1 cellular context compared by ENCODE assay signal in genomic region chr7:114481995-114482394, GRCh38.
TF ChIP-seq lines count a peak whose summit lies in the region.

No MANE protein-coding gene starts in this region.

TF ChIP-seq in HEK293, 187 proteins besides CTCF, POLR2A, EP300 and RAD21 (continued from another document):
- TF ChIP-seq ZBTB44 (tag by site-specific recombination; IDR thresholded peaks at IDR 0.05) (peak; percentile 64; the same call in 1 of the 2 replicates), ZNF239 (tag by site-specific recombination; IDR thresholded peaks at IDR 0.05) (no peak), ZNF473 (tag by site-specific recombination; IDR thresholded peaks at IDR 0.05) (no peak), ZNF221 (tag by site-specific recombination; IDR thresholded peaks at IDR 0.05; ENCODE audit: borderline replicate concordance) (no peak), BCL6B (tag by site-specific recombination; IDR thresholded peaks at IDR 0.05) (no peak), ZNF518A (tag by site-specific recombination; conservative IDR thresholded peaks at IDR 0.05; ENCODE audit: low read depth) (no peak), ZNF571 (tag by site-specific recombination; IDR thresholded peaks at IDR 0.05) (no peak)
